In genomic region chr9:105608685-105609598, GRCh38 we compare ENCODE assay signal across 9 cellular contexts. TPM values are rescaled to one million over a fixed set of nuclear protein-coding genes. Genes with fewer than 3 reads are reported as not detected.
DNase-seq lines count a peak whose midpoint lies in the region; ATAC-seq and TF ChIP-seq lines count a peak whose summit lies in the region.
"Had no signal": no experiment of that assay in that cellular context is flagged by ENCODE, and none has a peak within 500 bp of the region (broad histone marks: within the 10 kb centered on the region; RNA-seq: fewer than 3 reads in every experiment).

No MANE protein-coding gene starts in this region.

- WGBS in gastroesophageal sphincter (ENCODE audit: low coverage in 1 of 2), 2 donors: 47 to 59% methylated on average over 5 to 6 of the region's 6 CpGs
- 62 to 66% methylated on average over 6 of the region's 6 CpGs for WGBS in sigmoid colon, 2 donors

- no peak overlapping the region for H3K4me3 Mint-ChIP-seq in activated CD8-positive, alpha-beta memory T cell treated with anti-CD3 and anti-CD28 coated beads, Interleukin-2, amount 10 ng/mL, durations not matched to agents 7 days and 5 days
- H3K4me3 Mint-ChIP-seq: central memory CD8-positive, alpha-beta T cell had no signal

- no peaks in the 10 kb centered on the region for H3K9me2 ChIP-seq in SU-DHL-6 (replicated peaks; ENCODE audit: insufficient read depth, low read length)

- CTCF ChIA-PET in activated CD8-positive, alpha-beta memory T cell treated with anti-CD3 and anti-CD28 coated beads, Interleukin-2, amount 10 ng/mL, durations not matched to agents 7 days and 5 days (lab: Charles Lee): interaction anchor here (1.0 to 2.8 kb wide), 4 partner anchors 11 to 273 kb away, joined by 3 to 13 read pairs (median 4); no protein-coding TSS in a partner anchor

- no peak for TF ChIP-seq EP300 in gastroesophageal sphincter (IDR thresholded peaks at IDR 0.05)
- no peak for TF ChIP-seq EP300 in sigmoid colon (IDR thresholded peaks at IDR 0.05)

- H3K27ac Mint-ChIP-seq in activated CD8-positive, alpha-beta memory T cell treated with anti-CD3 and anti-CD28 coated beads, Interleukin-2, amount 10 ng/mL, durations not matched to agents 7 days and 5 days: no peak overlapping the region

- no peaks in the 10 kb centered on the region for H4K20me1 ChIP-seq in SU-DHL-6 (ENCODE audit: low read depth, low read length)

- H3K9me3 ChIP-seq in HAP-1: no peaks in the 10 kb centered on the region
- no peaks in the 10 kb centered on the region for H3K9me3 ChIP-seq in SU-DHL-6 (ENCODE audit: insufficient read depth, low read length)
- no peaks in the 10 kb centered on the region for H3K9me3 ChIP-seq in gastroesophageal sphincter
- H3K9me3 ChIP-seq in sigmoid colon: no peaks in the 10 kb centered on the region

- H2AFZ ChIP-seq in SU-DHL-6 (ENCODE audit: low read depth, low read length, severe bottlenecking): no peak overlapping the region

- peak; percentile 45 for TF ChIP-seq CTCF in SU-DHL-6 (IDR thresholded peaks at IDR 0.05; ENCODE audit: insufficient read depth, low read length, poor library complexity, severe bottlenecking)
- TF ChIP-seq CTCF in gastroesophageal sphincter (IDR thresholded peaks at IDR 0.05): peak; percentile 36 to 62 (median 46)
- TF ChIP-seq CTCF in sigmoid colon (IDR thresholded peaks at IDR 0.05): peak in 3 of 4 experiments; percentile 20 to 50 (median 37)

- no peak overlapping the region for H3K4me3 ChIP-seq in HAP-1
- H3K4me3 ChIP-seq in SU-DHL-6 (ENCODE audit: insufficient read depth, low read length, poor library complexity, severe bottlenecking): no peak overlapping the region
- no peak overlapping the region for H3K4me3 ChIP-seq in gastroesophageal sphincter
- H3K4me3 ChIP-seq in sigmoid colon: no peak overlapping the region

- no peaks in the 10 kb centered on the region for H3K9me3 Mint-ChIP-seq in activated CD8-positive, alpha-beta memory T cell treated with anti-CD3 and anti-CD28 coated beads, Interleukin-2, amount 10 ng/mL, durations not matched to agents 7 days and 5 days (ENCODE audit: low read depth)
- H3K9me3 Mint-ChIP-seq: central memory CD8-positive, alpha-beta T cell had no signal

- DNase-seq in activated CD8-positive, alpha-beta memory T cell treated with anti-CD3 and anti-CD28 coated beads, Interleukin-2, amount 10 ng/mL, durations not matched to agents 7 days and 5 days: no peak
- no peak for DNase-seq in activated CD8-positive, alpha-beta memory T cell treated with anti-CD3 and anti-CD28 coated beads for 24 hours
- DNase-seq in HAP-1 (ENCODE audit: low spot score in 2 of 2) (peak; percentile 19 to 59), NCI-H1092 treated with DMSO at 0.1 percent for 48 hours (lab: John Stamatoyannopoulos, UW) (peak; percentile 40), sigmoid colon (no peak)

- H3K4me1 ChIP-seq in HAP-1 (no peaks in the 10 kb centered on the region), gastroesophageal sphincter (no peaks in the 10 kb centered on the region), sigmoid colon (no peaks in the 10 kb centered on the region)

- TF ChIP-seq POLR2A in gastroesophageal sphincter (IDR thresholded peaks at IDR 0.05) (no peak), sigmoid colon (IDR thresholded peaks at IDR 0.05) (no peak)

- no peaks in the 10 kb centered on the region for H3K27me3 Mint-ChIP-seq in activated CD8-positive, alpha-beta memory T cell treated with anti-CD3 and anti-CD28 coated beads, Interleukin-2, amount 10 ng/mL, durations not matched to agents 7 days and 5 days
- H3K27me3 Mint-ChIP-seq: central memory CD8-positive, alpha-beta T cell had no signal

- H3K27ac ChIP-seq in SU-DHL-6 (ENCODE audit: low read depth, low read length): no peak overlapping the region
- H3K27ac ChIP-seq in gastroesophageal sphincter: no peak overlapping the region
- H3K27ac ChIP-seq in sigmoid colon: no peak overlapping the region

- H3K27me3 ChIP-seq in HAP-1 (ENCODE audit: low read depth): no peaks in the 10 kb centered on the region
- no peaks in the 10 kb centered on the region for H3K27me3 ChIP-seq in SU-DHL-6 (ENCODE audit: low read length)
- H3K27me3 ChIP-seq in gastroesophageal sphincter: no peaks in the 10 kb centered on the region
- H3K27me3 ChIP-seq in sigmoid colon: no peaks in the 10 kb centered on the region

- H3K4me2 ChIP-seq in SU-DHL-6 (ENCODE audit: low read depth, low read length, poor library complexity, severe bottlenecking): no peak overlapping the region

- intact Hi-C loops in sigmoid colon (cut with DNase I): loop anchor here (5.0 kb wide), 1 partner anchor 273 kb away; no protein-coding TSS in a partner anchor

- H3K36me3 Mint-ChIP-seq in activated CD8-positive, alpha-beta memory T cell treated with anti-CD3 and anti-CD28 coated beads, Interleukin-2, amount 10 ng/mL, durations not matched to agents 7 days and 5 days: peaks cover 10% of the 10 kb centered on the region

- no peaks in the 10 kb centered on the region for H3K79me2 ChIP-seq in SU-DHL-6 (ENCODE audit: insufficient read depth, low read length)

- in situ Hi-C loops in HAP-1 (cut with MboI; ENCODE audit: low sequenced_read_pairs): loop anchor here (25.0 kb wide), 1 partner anchor 253 kb away; no protein-coding TSS in a partner anchor

- H3F3A ChIP-seq in SU-DHL-6 (ENCODE audit: insufficient read depth): peaks cover 5% of the 10 kb centered on the region; the same call in 1 of the 2 replicates

- H3K36me3 ChIP-seq in HAP-1 (replicated peaks): 0 out of 2 replicates have a peak, but pooled peaks cover 2% of the 10 kb centered on the region
- H3K36me3 ChIP-seq in SU-DHL-6 (ENCODE audit: low read length): no peaks in the 10 kb centered on the region
- H3K36me3 ChIP-seq in gastroesophageal sphincter: peaks cover 0 to 31% of the 10 kb centered on the region in 2 donors
- H3K36me3 ChIP-seq in sigmoid colon: peaks cover 0 to 14% (median 0%) of the 10 kb centered on the region in 4 donors

- no peaks in the 10 kb centered on the region for H3K4me1 Mint-ChIP-seq in activated CD8-positive, alpha-beta memory T cell treated with anti-CD3 and anti-CD28 coated beads, Interleukin-2, amount 10 ng/mL, durations not matched to agents 7 days and 5 days
- H3K4me1 Mint-ChIP-seq: central memory CD8-positive, alpha-beta T cell had no signal

- no peak overlapping the region for H3K9ac ChIP-seq in SU-DHL-6 (ENCODE audit: low read length)

- peak; percentile 66 for ATAC-seq in activated CD8-positive, alpha-beta memory T cell treated with anti-CD3 and anti-CD28 coated beads, Interleukin-2, amount 10 ng/mL, durations not matched to agents 7 days and 5 days
- ATAC-seq in gastroesophageal sphincter: no peak
- no peak for ATAC-seq in HG02571 (IDR thresholded peaks at IDR 0.05; ENCODE audit: unreplicated experiment)

RNA-seq across cellular contexts. Expression of gene FKTN, which starts 51.0 kb away (rescaled TPM):
- 10 to 100 TPM; 11.8 to 16.4 TPM for total RNA-seq in activated CD8-positive, alpha-beta memory T cell treated with anti-CD3 and anti-CD28 coated beads, Interleukin-2, amount 10 ng/mL, durations not matched to agents 7 days and 5 days
- total RNA-seq in gastroesophageal sphincter: 10 to 100 TPM in 2 of 4 donors, 1 to 10 TPM in 2; 5.7 to 44.3 (median 9.0) TPM
- 10 to 100 TPM in 2 of 4 donors, 1 to 10 TPM in 2; 8.0 to 13.9 (median 10.6) TPM for total RNA-seq in sigmoid colon
- 1 to 10 TPM in 2 of 3 donors, under 1 TPM in 1; 0.60 to 4.0 (median 1.4) TPM for polyA plus RNA-seq in sigmoid colon

RNA-seq across cellular contexts. Expression of gene TAL2, which starts 53.3 kb away (rescaled TPM):
- under 1 TPM in 1 of 2 experiments, not detected in 1; 0.35 TPM for total RNA-seq in activated CD8-positive, alpha-beta memory T cell treated with anti-CD3 and anti-CD28 coated beads, Interleukin-2, amount 10 ng/mL, durations not matched to agents 7 days and 5 days
- total RNA-seq in gastroesophageal sphincter (not detected), sigmoid colon (not detected)
- polyA plus RNA-seq in sigmoid colon: not detected

Comparison
In these comparisons a context has a peak if more than half of its experiments do, and no peak if none do; other contexts are left out.
1. DNase-seq: peak in HAP-1 (2 of 2) and NCI-H1092 treated with DMSO at 0.1 percent for 48 hours (single experiment); none in activated CD8-positive, alpha-beta memory T cell treated with anti-CD3 and anti-CD28 coated beads, Interleukin-2, amount 10 ng/mL, durations not matched to agents 7 days and 5 days (single experiment), activated CD8-positive, alpha-beta memory T cell treated with anti-CD3 and anti-CD28 coated beads for 24 hours (single experiment) and sigmoid colon (single experiment).
2. Peak in every context shown above with its lines, with median percentiles within 50 percentile points of each other: CTCF ChIP-seq.